18 cellular contexts compared by ENCODE assay signal in genomic region chr6:31490115-31490873, GRCh38. TPM values are rescaled to one million over a fixed set of nuclear protein-coding genes. Genes with fewer than 3 reads are reported as not detected.
"Had no signal": no experiment of that assay in that cellular context is flagged by ENCODE, and none has a peak within 500 bp of the region (broad histone marks: within the 10 kb centered on the region; RNA-seq: fewer than 3 reads in every experiment).

No MANE protein-coding gene starts in this region.

- H3K9me3 Mint-ChIP-seq: activated CD4-positive, alpha-beta T cell treated with anti-CD3 and anti-CD28 coated beads, Interleukin-2, amount 10 ng/mL, durations not matched to agents 7 days and 5 days; dendritic cell treated with granulocyte-macrophage colony-stimulating factor and Interleukin-4, amounts not matched to agents 40 ng/mL and 50 ng/mL, for 4 days; effector memory CD8-positive, alpha-beta T cell; neural crest cell; T-cell had no signal

- H3K9me3 ChIP-seq: transverse colon had no signal

- DNase-seq: activated CD4-positive, alpha-beta T cell treated with anti-CD3 and anti-CD28 coated beads, Interleukin-2, amount 10 ng/mL, durations not matched to agents 7 days and 5 days; activated CD4-positive, CD25-positive, alpha-beta regulatory T cell; activated naive CD4-positive, alpha-beta T cell treated with anti-CD3 and anti-CD28 coated beads, Interleukin-2, amount 50 U/mL, for 16 hours; anterior cingulate cortex; cerebellar nuclear complex; effector memory CD8-positive, alpha-beta T cell; erythroblast; kidney; left ventricle myocardium superior; mesendoderm; stimulated activated CD4-positive, alpha-beta T cell treated with anti-CD3 and anti-CD28 coated beads, Interleukin-4, amount 100 ng/mL, for 4 hours; substantia nigra; T-cell; transverse colon had no signal

- FAIRE-seq: kidney had no signal

- H3K36me3 ChIP-seq: transverse colon had no signal

- H3K79me2 ChIP-seq: parathyroid adenoma had no signal

- H3K4me3 Mint-ChIP-seq: activated CD4-positive, alpha-beta T cell treated with anti-CD3 and anti-CD28 coated beads, Interleukin-2, amount 10 ng/mL, durations not matched to agents 7 days and 5 days; dendritic cell treated with granulocyte-macrophage colony-stimulating factor and Interleukin-4, amounts not matched to agents 40 ng/mL and 50 ng/mL, for 4 days; effector memory CD8-positive, alpha-beta T cell; neural crest cell had no signal

- H3K4me3 ChIP-seq: SK-N-MC, transverse colon had no signal

- H3K27ac ChIP-seq: parathyroid adenoma, SK-N-MC had no signal

- H3K27ac Mint-ChIP-seq: activated CD4-positive, alpha-beta T cell treated with anti-CD3 and anti-CD28 coated beads, Interleukin-2, amount 10 ng/mL, durations not matched to agents 7 days and 5 days; dendritic cell treated with granulocyte-macrophage colony-stimulating factor and Interleukin-4, amounts not matched to agents 40 ng/mL and 50 ng/mL, for 4 days; T-cell had no signal

- ATAC-seq: effector memory CD8-positive, alpha-beta T cell; left ventricle myocardium superior; T-cell had no signal

- H3K27me3 ChIP-seq: transverse colon had no signal

- H3K27me3 Mint-ChIP-seq: activated CD4-positive, alpha-beta T cell treated with anti-CD3 and anti-CD28 coated beads, Interleukin-2, amount 10 ng/mL, durations not matched to agents 7 days and 5 days; dendritic cell treated with granulocyte-macrophage colony-stimulating factor and Interleukin-4, amounts not matched to agents 40 ng/mL and 50 ng/mL, for 4 days; effector memory CD8-positive, alpha-beta T cell; T-cell had no signal

RNA-seq across cellular contexts. Expression of gene MCCD1, which starts 38.5 kb away (rescaled TPM):
- total RNA-seq: activated CD4-positive, alpha-beta T cell treated with anti-CD3 and anti-CD28 coated beads, Interleukin-2, amount 10 ng/mL, durations not matched to agents 7 days and 5 days; left ventricle myocardium superior; neural crest cell; T-cell; transverse colon had no signal
